In the genomic region with DNA sequence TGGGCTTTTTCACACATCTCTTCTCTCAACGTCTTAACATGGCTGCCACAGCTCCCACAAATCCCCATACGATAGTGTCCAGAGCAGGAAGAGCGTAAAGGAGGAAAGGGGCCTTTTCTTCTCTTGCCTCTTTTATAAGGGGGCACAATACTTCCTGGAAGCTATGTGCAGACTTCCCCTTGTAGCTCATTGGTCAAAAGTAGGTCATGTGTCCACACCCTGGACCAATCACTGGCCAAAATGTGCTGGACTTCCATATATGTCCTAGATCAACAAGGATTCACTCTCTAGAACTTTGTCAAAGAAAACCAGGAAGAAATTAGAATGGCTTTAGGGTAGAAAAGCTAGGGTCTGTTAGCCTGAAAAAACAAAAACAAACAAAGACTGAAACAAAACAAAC, we compare ENCODE assay signal across 21 cellular contexts. TPM values are rescaled to one million over a fixed set of nuclear protein-coding genes. Genes with fewer than 3 reads are reported as not detected.
DNase-seq lines count a peak whose midpoint lies in the region; ATAC-seq, FAIRE-seq and TF ChIP-seq lines count a peak whose summit lies in the region.
"Had no signal": no experiment of that assay in that cellular context is flagged by ENCODE, and none has a peak within 500 bp of the region (broad histone marks: within the 10 kb centered on the region; RNA-seq: fewer than 3 reads in every experiment).

No MANE protein-coding gene starts in this region.

- H3K4me2 ChIP-seq in A549, result no peak overlapping the region
- H3K4me2 ChIP-seq in OCI-LY7 (ENCODE audit: low read length), result no peak overlapping the region
- no peak overlapping the region for H3K4me2 ChIP-seq in K562 (ENCODE audit: insufficient read depth, low read length)
- H3K4me2 ChIP-seq: GM23338 had no signal

- H2AFZ ChIP-seq in OCI-LY7 (ENCODE audit: low read length), result peak overlapping the region; percentile 53; the same call in 1 of the 2 replicates
- no peak overlapping the region for H2AFZ ChIP-seq in K562 (ENCODE audit: low read depth, low read length)
- H2AFZ ChIP-seq: GM23338 had no signal

- TF ChIP-seq POLR2A in A549 (IDR thresholded peaks at IDR 0.05; ENCODE audit: low read length) (no peak), K562 (conservative IDR thresholded peaks at IDR 0.05) (no peak)

- DNase-seq in A549 (ENCODE audit: low read depth in 1 of 2, low spot score in 1 of 2) (no peak), OCI-LY7 (ENCODE audit: low spot score) (no peak), K562 (ENCODE audit: extremely low read depth in 1 of 4, low spot score in 3 of 4) (peak in 1 of 4 experiments; percentile 3), left lung (no peak)
- no peak for DNase-seq in stimulated activated effector memory CD8-positive, alpha-beta T cell treated with anti-CD3 and anti-CD28 coated beads, Interleukin-12 subunit alpha, Interleukin-12 subunit beta, amount 100 ng/mL, for 72 hours (ENCODE audit: low spot score in 2 of 2)
- DNase-seq: ACHN; BE2C; C1 segment of cervical spinal cord; CD4-positive, alpha-beta memory T cell; DMS153; DMS79; GDM1; KBM-7 had no signal

- TF ChIP-seq EP300 in A549 (IDR thresholded peaks at IDR 0.05), result no peak
- TF ChIP-seq EP300 in Ishikawa (IDR thresholded peaks at IDR 0.05; ENCODE audit: borderline replicate concordance), result no peak
- TF ChIP-seq EP300 in K562 (IDR thresholded peaks at IDR 0.05; ENCODE audit: low read length), result no peak

- FAIRE-seq in A549 (lab: Jason Lieb, UNC), result no peak
- no peak for FAIRE-seq in K562 (lab: Jason Lieb, UNC)
- FAIRE-seq: GM12892, GM18507, H54 had no signal

- H3K79me2 ChIP-seq in OCI-LY7 (ENCODE audit: insufficient read depth, low read depth, low read length), result no peaks in the 10 kb centered on the region
- no peaks in the 10 kb centered on the region for H3K79me2 ChIP-seq in K562 (ENCODE audit: control insufficient read depth, insufficient read depth, low read length)

- H3K36me3 Mint-ChIP-seq in stimulated activated effector memory CD8-positive, alpha-beta T cell treated with anti-CD3 and anti-CD28 coated beads, Interleukin-12 subunit alpha, Interleukin-12 subunit beta, amount 100 ng/mL, for 72 hours, result no peaks in the 10 kb centered on the region
- H3K36me3 Mint-ChIP-seq: CD4-positive, alpha-beta memory T cell had no signal

- intact Hi-C loops in OCI-LY7 (cut with micrococcal nuclease; ENCODE audit: unreplicated experiment) (no loop called here), K562 (cut with micrococcal nuclease) (no loop called here), left lung (cut with DNase I) (no loop called here)

- H3K9me3 ChIP-seq in A549 (peaks cover 7% of the 10 kb centered on the region; the same call in 1 of the 3 replicates), OCI-LY7 (ENCODE audit: low read length) (peaks cover 9% of the 10 kb centered on the region; the same call in 1 of the 2 replicates), K562 (replicated peaks; ENCODE audit: control insufficient read depth, insufficient read depth, low read depth, low read length) (no peaks in the 10 kb centered on the region; the same call in 1 of the 2 replicates), left lung (peaks cover 0 to 22% of the 10 kb centered on the region in 2 donors)
- H3K9me3 ChIP-seq: BE2C had no signal

- no peak overlapping the region for H3K9ac ChIP-seq in K562 (ENCODE audit: insufficient read depth in 1 of 2, low read depth in 2 of 2, low read length in 2 of 2)

- no peak overlapping the region for H3K27ac Mint-ChIP-seq in stimulated activated effector memory CD8-positive, alpha-beta T cell treated with anti-CD3 and anti-CD28 coated beads, Interleukin-12 subunit alpha, Interleukin-12 subunit beta, amount 100 ng/mL, for 72 hours
- H3K27ac Mint-ChIP-seq: CD4-positive, alpha-beta memory T cell; GM23338 had no signal

- TF ChIP-seq RAD21 in A549 (conservative IDR thresholded peaks at IDR 0.05 in 1 of 2, IDR thresholded peaks at IDR 0.05 in 1 of 2), result no peak
- TF ChIP-seq RAD21 in Ishikawa (IDR thresholded peaks at IDR 0.05; ENCODE audit: low read depth), result no peak
- no peak for TF ChIP-seq RAD21 in K562 (CRISPR knock-in tag; conservative IDR thresholded peaks at IDR 0.05 in 1 of 2, IDR thresholded peaks at IDR 0.05 in 1 of 2)

- H3K4me1 ChIP-seq in A549 (no peaks in the 10 kb centered on the region), OCI-LY7 (ENCODE audit: insufficient read depth, low read length, poor library complexity, severe bottlenecking) (no peaks in the 10 kb centered on the region), K562 (replicated peaks in 1 of 2; ENCODE audit: control insufficient read depth in 2 of 2, insufficient read depth in 2 of 2, low read length in 2 of 2) (no peaks in the 10 kb centered on the region), left lung (no peaks in the 10 kb centered on the region)
- H3K4me1 ChIP-seq: BE2C had no signal

- BruUV-seq in OCI-LY7 (replicated peaks; lab: Mats Ljungman, UMichigan) (no TSS peak), K562 (replicated peaks; lab: Mats Ljungman, UMichigan) (no TSS peak)

- H3K36me3 ChIP-seq in OCI-LY7 (ENCODE audit: insufficient read depth, low read length) (no peaks in the 10 kb centered on the region), K562 (ENCODE audit: control insufficient read depth, insufficient read depth, low read length) (no peaks in the 10 kb centered on the region), left lung (no peaks in the 10 kb centered on the region)
- H3K36me3 ChIP-seq: BE2C had no signal

- in situ Hi-C loops in K562 (cut with MboI), result no loop called here

- H3K9me1 ChIP-seq in K562 (ENCODE audit: control insufficient read depth, insufficient read depth, low read length), result no peaks in the 10 kb centered on the region

- H3K4me3 ChIP-seq in A549 (no peak overlapping the region), OCI-LY7 (ENCODE audit: low read depth, low read length, poor library complexity, severe bottlenecking) (no peak overlapping the region), K562 (no peak overlapping the region), left lung (no peak overlapping the region)
- H3K4me3 ChIP-seq: GM23338 had no signal

- H3K27ac ChIP-seq in A549 (no peak overlapping the region), OCI-LY7 (ENCODE audit: low read depth, low read length, poor library complexity, severe bottlenecking) (no peak overlapping the region), K562 (ENCODE audit: extremely low read depth, low read depth, low read length) (no peak overlapping the region), left lung (no peak overlapping the region)

- whole genome bisulfite sequencing in A549 (ENCODE audit: missing lambda C conversion rate), result 94% methylated on average over 3 of the region's 3 CpGs
- 5% methylated on average over 3 of the region's 3 CpGs for WGBS in K562 (ENCODE audit: insufficient coverage, low coverage, missing lambda C conversion rate)

- no peaks in the 10 kb centered on the region for H3K9me2 ChIP-seq in OCI-LY7 (ENCODE audit: insufficient read depth, low read length)

- CTCF ChIA-PET in A549 (lab: Yijun Ruan, JAX) (interaction anchor here (0.6 to 1.3 kb wide), 2 partner anchors 20 to 32 kb away, joined by 3 read pairs; no protein-coding TSS in a partner anchor), OCI-LY7 (lab: Charles Lee; ENCODE audit: unreplicated experiment) (no interaction called here), K562 (lab: Yijun Ruan, JAX; ENCODE audit: low intra/inter-chr PET ratio) (no interaction called here)

- ATAC-seq in A549 (no peak), K562 (0 out of 3 replicates have a peak, but pooled peaks have one; percentile 46), left lung (no peak), HG03457 (IDR thresholded peaks at IDR 0.05; ENCODE audit: unreplicated experiment) (no peak)
- no peak for ATAC-seq in stimulated activated effector memory CD8-positive, alpha-beta T cell treated with anti-CD3 and anti-CD28 coated beads, Interleukin-12 subunit alpha, Interleukin-12 subunit beta, amount 100 ng/mL, for 72 hours
- ATAC-seq: GM23338 had no signal

- H3K27me3 ChIP-seq in K562 (ENCODE audit: control insufficient read depth in 2 of 2, insufficient read depth in 2 of 2, low read length in 2 of 2) (no peaks in the 10 kb centered on the region), left lung (no peaks in the 10 kb centered on the region)

- H3K4me3 Mint-ChIP-seq in stimulated activated effector memory CD8-positive, alpha-beta T cell treated with anti-CD3 and anti-CD28 coated beads, Interleukin-12 subunit alpha, Interleukin-12 subunit beta, amount 100 ng/mL, for 72 hours, result no peak overlapping the region
- H3K4me3 Mint-ChIP-seq: CD4-positive, alpha-beta memory T cell; GM23338 had no signal

- POLR2A ChIA-PET in A549 (lab: Yijun Ruan, JAX) (no interaction called here), OCI-LY7 (lab: Charles Lee) (no interaction called here), K562 (lab: Yijun Ruan, JAX) (interaction anchor here (0.5 to 0.6 kb wide), 2 partner anchors 241 to 826 kb away, joined by 3 read pairs; no protein-coding TSS in a partner anchor)

- H3K9me3 Mint-ChIP-seq in stimulated activated effector memory CD8-positive, alpha-beta T cell treated with anti-CD3 and anti-CD28 coated beads, Interleukin-12 subunit alpha, Interleukin-12 subunit beta, amount 100 ng/mL, for 72 hours, result peaks cover 13% of the 10 kb centered on the region

- H3K4me1 Mint-ChIP-seq in stimulated activated effector memory CD8-positive, alpha-beta T cell treated with anti-CD3 and anti-CD28 coated beads, Interleukin-12 subunit alpha, Interleukin-12 subunit beta, amount 100 ng/mL, for 72 hours, result no peaks in the 10 kb centered on the region
- H3K4me1 Mint-ChIP-seq: CD4-positive, alpha-beta memory T cell had no signal

- TF ChIP-seq CTCF in A549 (IDR thresholded peaks at IDR 0.05), result no peak
- TF ChIP-seq CTCF in OCI-LY7 (conservative IDR thresholded peaks at IDR 0.05; ENCODE audit: low read length), result no peak
- TF ChIP-seq CTCF in K562 (IDR thresholded peaks at IDR 0.05 in 2 of 3, conservative IDR thresholded peaks at IDR 0.05 in 1 of 3; ENCODE audit: insufficient read depth in 2 of 3, low read depth in 1 of 3, low read length in 3 of 3), result no peak
- TF ChIP-seq CTCF in left lung (IDR thresholded peaks at IDR 0.05), result no peak

- no peaks in the 10 kb centered on the region for H4K20me1 ChIP-seq in OCI-LY7 (ENCODE audit: insufficient read depth, low read length)
- no peaks in the 10 kb centered on the region for H4K20me1 ChIP-seq in K562 (replicated peaks; ENCODE audit: control insufficient read depth, insufficient read depth, low read length)

RNA-seq across cellular contexts. Expression of a gene that starts 26.7 kb away (rescaled TPM):
- polyA plus RNA-seq in A549 (2011; rRNA removed) (10.8 and 12.1 TPM in 2 replicates), A549 (2017; fragmentation: RNase III; extraction: RNeasy Plus Mini Kit Qiagen cat#74134 plus additional on column Dnase treatment) (7.6 to 10.5 TPM (median 8.3 TPM) in 3 replicates), K562 (2011; rRNA removed) (not detected in 2 replicates), K562 (2014; fragmentation: Illumina TruSeq; extraction: Trizol) (0.10 and 0.12 TPM in 2 replicates), K562 (2014; fragmentation: Nextera tagmentation; extraction: Ambion mirVana) (under 1 TPM; 0.03 to 0.04 TPM), K562 (2014; rRNA removed) (0.05 and 0.22 TPM in 2 replicates)
- 12.6 and 15.6 TPM in 2 replicates for polyA plus RNA-seq in A549 (2012; cell fraction: cytosol; rRNA removed)
- 16.9 and 17.2 TPM in 2 replicates for polyA plus RNA-seq in A549 (2012; cell fraction: nucleus; rRNA removed)
- 10.7 and 11.3 TPM in 2 replicates for polyA minus RNA-seq in A549 (2011; rRNA and poly(A)+ RNA removed)
- total RNA-seq in OCI-LY7 (2014; rRNA removed; shearing (Covaris generic)), result not detected in 2 replicates
- total RNA-seq in OCI-LY7 (2022) (not detected in 2 replicates), K562 (2014; rRNA removed) (0.08 TPM in 1 of 2 replicates, not detected in the other), K562 (2014; rRNA removed; fragmentation: Illumina TruSeq; extraction: Trizol) (0.11 and 0.16 TPM in 2 replicates), K562 (2015; rRNA removed; fragmentation: Illumina TruSeq; extraction: Trizol) (0.07 and 0.08 TPM in 2 replicates), K562 (2021) (0.18 and 0.20 TPM in 2 replicates), left lung (1 to 10 TPM in 1 of 2 donors, under 1 TPM in 1; 0.90 to 1.9 TPM)
- total RNA-seq in K562 (2011; cell fraction: chromatin; rRNA removed; ENCODE audit: low replicate concordance), result 0.21 and 0.23 TPM in 2 replicates
- total RNA-seq in K562 (2011; cell fraction: nucleolus; rRNA removed), result 0.13 TPM in 1 of 2 replicates, not detected in the other
- total RNA-seq in K562 (2011; cell fraction: nucleoplasm; rRNA removed), result 0.15 and 0.53 TPM in 2 replicates
- polyA plus RNA-seq in K562 (2011; cell fraction: cytosol; rRNA removed), result 0.01 and 0.04 TPM in 2 replicates
- 0.14 TPM in 1 of 2 replicates, not detected in the other for polyA plus RNA-seq in K562 (2011; cell fraction: nucleus; rRNA removed)
- 0.30 and 0.71 TPM in 2 replicates for polyA plus RNA-seq in K562 (2012)
- polyA minus RNA-seq in K562 (2011; rRNA and poly(A)+ RNA removed), result 0.06 TPM in 1 of 2 replicates, not detected in the other
- polyA minus RNA-seq in K562 (2011; cell fraction: cytosol; rRNA and poly(A)+ RNA removed), result not detected in 2 replicates
- polyA minus RNA-seq in K562 (2011; cell fraction: nucleus; rRNA and poly(A)+ RNA removed), result 0.13 TPM in 1 of 2 replicates, not detected in the other
- total RNA-seq: CD4-positive, alpha-beta memory T cell; HT-29 had no signal
- polyA plus RNA-seq: CD4-positive, alpha-beta memory T cell had no signal

RNA-seq across cellular contexts. Expression of a gene that starts 58.8 kb away (rescaled TPM):
- not detected in 2 replicates for polyA plus RNA-seq in A549 (2011; rRNA removed)
- not detected in 2 replicates for polyA plus RNA-seq in A549 (2012; cell fraction: cytosol; rRNA removed)
- not detected in 2 replicates for polyA plus RNA-seq in A549 (2012; cell fraction: nucleus; rRNA removed)
- polyA plus RNA-seq in A549 (2017; fragmentation: RNase III; extraction: RNeasy Plus Mini Kit Qiagen cat#74134 plus additional on column Dnase treatment), result not detected in 3 replicates
- polyA minus RNA-seq in A549 (2011; rRNA and poly(A)+ RNA removed), result not detected in 2 replicates
- total RNA-seq in OCI-LY7 (2014; rRNA removed; shearing (Covaris generic)), result not detected in 2 replicates
- not detected in 2 replicates for total RNA-seq in OCI-LY7 (2022)
- total RNA-seq in K562 (2011; cell fraction: chromatin; rRNA removed; ENCODE audit: low replicate concordance), result not detected in 2 replicates
- total RNA-seq in K562 (2011; cell fraction: nucleolus; rRNA removed), result not detected in 2 replicates
- not detected in 2 replicates for total RNA-seq in K562 (2011; cell fraction: nucleoplasm; rRNA removed)
- not detected in 2 replicates for total RNA-seq in K562 (2014; rRNA removed)
- not detected in 2 replicates for total RNA-seq in K562 (2014; rRNA removed; fragmentation: Illumina TruSeq; extraction: Trizol)
- not detected in 2 replicates for total RNA-seq in K562 (2015; rRNA removed; fragmentation: Illumina TruSeq; extraction: Trizol)
- total RNA-seq in K562 (2021), result not detected in 2 replicates
- polyA plus RNA-seq in K562 (2011; rRNA removed), result not detected in 2 replicates
- polyA plus RNA-seq in K562 (2011; cell fraction: cytosol; rRNA removed), result not detected in 2 replicates
- not detected in 2 replicates for polyA plus RNA-seq in K562 (2011; cell fraction: nucleus; rRNA removed)
- polyA plus RNA-seq in K562 (2012), result 0.19 TPM in 1 of 2 replicates, not detected in the other
- not detected in 2 replicates for polyA plus RNA-seq in K562 (2014; fragmentation: Illumina TruSeq; extraction: Trizol)
- polyA plus RNA-seq in K562 (2014; fragmentation: Nextera tagmentation; extraction: Ambion mirVana), result not detected
- polyA plus RNA-seq in K562 (2014; rRNA removed), result not detected in 2 replicates
- not detected in 2 replicates for polyA minus RNA-seq in K562 (2011; rRNA and poly(A)+ RNA removed)
- not detected in 2 replicates for polyA minus RNA-seq in K562 (2011; cell fraction: cytosol; rRNA and poly(A)+ RNA removed)
- not detected in 2 replicates for polyA minus RNA-seq in K562 (2011; cell fraction: nucleus; rRNA and poly(A)+ RNA removed)
- 1 to 10 TPM in 1 of 2 donors, under 1 TPM in 1; 0.73 to 1.8 TPM for total RNA-seq in left lung
- total RNA-seq: A172; CD4-positive, alpha-beta memory T cell; HT-29 had no signal
- polyA plus RNA-seq: CD4-positive, alpha-beta memory T cell had no signal
